Comparison of ENCODE assay signal across 10 cellular contexts in the genomic region with DNA sequence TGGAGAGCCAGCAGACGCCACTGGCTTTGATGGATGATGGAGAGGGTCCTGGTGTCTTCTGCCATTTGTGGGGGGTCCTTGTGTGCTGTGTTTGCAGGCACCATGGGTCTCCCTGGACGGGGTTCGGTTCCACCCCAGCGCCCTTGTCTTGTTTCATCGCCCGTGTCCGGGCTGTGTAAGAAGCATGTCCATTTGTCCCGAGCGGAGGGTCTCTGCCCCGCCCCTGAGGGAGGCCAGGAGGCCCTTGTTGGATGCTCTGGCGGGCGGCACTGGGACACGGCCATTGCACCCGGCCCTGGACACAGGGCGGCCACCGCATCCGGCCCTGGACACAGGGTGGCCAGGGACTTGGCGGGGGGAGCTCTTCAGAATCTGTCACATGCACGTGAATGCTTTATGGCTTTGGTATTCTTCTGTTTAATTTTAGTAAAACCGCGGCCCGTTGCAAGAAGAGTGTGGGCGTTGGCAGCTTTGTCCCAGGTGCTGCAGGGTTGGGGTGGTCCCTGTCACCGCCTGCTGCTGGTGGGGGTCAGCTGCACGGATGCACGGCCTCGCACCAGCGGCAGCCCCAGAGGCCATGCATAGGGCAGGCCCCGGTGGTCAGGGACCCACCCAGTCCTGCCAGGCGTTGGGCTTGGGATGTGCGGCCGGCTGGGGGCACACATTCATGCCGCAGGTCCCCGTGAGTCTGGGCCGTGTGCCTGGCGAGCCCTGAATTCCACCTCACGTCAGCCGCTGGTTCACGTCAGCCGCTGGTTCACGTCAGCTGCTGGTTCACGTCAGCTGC. TPM values are rescaled to one million over a fixed set of nuclear protein-coding genes. Genes with fewer than 3 reads are reported as not detected.
DNase-seq lines count a peak whose midpoint lies in the region; ATAC-seq, FAIRE-seq and TF ChIP-seq lines count a peak whose summit lies in the region.
"Had no signal": no experiment of that assay in that cellular context is flagged by ENCODE, and none has a peak within 500 bp of the region (broad histone marks: within the 10 kb centered on the region; RNA-seq: fewer than 3 reads in every experiment).

No MANE protein-coding gene starts in this region.

- no peaks in the 10 kb centered on the region for H3K36me3 ChIP-seq in CD8-positive, alpha-beta memory T cell (ENCODE audit: insufficient read depth, low read length)
- H3K36me3 ChIP-seq in K562 (ENCODE audit: control insufficient read depth, insufficient read depth, low read length) (no peaks in the 10 kb centered on the region), osteoblast (ENCODE audit: insufficient read depth, low read length) (no peaks in the 10 kb centered on the region)
- H3K36me3 ChIP-seq: uterus had no signal

- peak overlapping the region; percentile 50 for H3K4me3 ChIP-seq in CD8-positive, alpha-beta memory T cell (ENCODE audit: low read length)
- H3K4me3 ChIP-seq in K562 (no peak overlapping the region), osteoblast (ENCODE audit: insufficient read depth, low read length) (peak overlapping the region; percentile 42)
- H3K4me3 ChIP-seq: uterus had no signal

- no peak overlapping the region for H2AFZ ChIP-seq in K562 (ENCODE audit: low read depth, low read length)
- H2AFZ ChIP-seq in osteoblast (ENCODE audit: low read length): no peak overlapping the region

- CTCF ChIA-PET in CD8-positive, alpha-beta memory T cell (lab: Charles Lee): interaction anchor here (1.1 to 1.6 kb wide), 3 partner anchors 10 to 86 kb away, joined by 3 to 4 read pairs (median 3); no protein-coding TSS in a partner anchor
- CTCF ChIA-PET in K562 (lab: Yijun Ruan, JAX; ENCODE audit: low intra/inter-chr PET ratio): no interaction called here

- WGBS in K562 (ENCODE audit: insufficient coverage, low coverage, missing lambda C conversion rate): 92% methylated on average over 33 of the region's 42 CpGs

- TF ChIP-seq RAD21 in K562 (CRISPR knock-in tag; conservative IDR thresholded peaks at IDR 0.05 in 1 of 2, IDR thresholded peaks at IDR 0.05 in 1 of 2): no peak

- no peak for DNase-seq in CD8-positive, alpha-beta memory T cell
- DNase-seq in K562 (ENCODE audit: extremely low read depth in 1 of 4, low spot score in 3 of 4) (no peak), osteoblast (ENCODE audit: insufficient read length, low spot score, missing footprints) (peak; percentile 41), NCI-H2196 treated with DMSO at 0.1 percent for 48 hours (lab: John Stamatoyannopoulos, UW; ENCODE audit: unreplicated experiment) (no peak), G401 (ENCODE audit: low spot score) (no peak)
- DNase-seq: uterus had no signal

- FAIRE-seq in K562 (lab: Jason Lieb, UNC): no peak

- H3K4me3 Mint-ChIP-seq in CD8-positive, alpha-beta memory T cell: peak overlapping the region; percentile 80 to 92 (median 87)
- peak overlapping the region in 2 of 4 donors; percentile 70 to 74 for H3K4me3 Mint-ChIP-seq in IgD-negative memory B cell

- no peak for TF ChIP-seq POLR2A in K562 (conservative IDR thresholded peaks at IDR 0.05)

- peak overlapping the region; percentile 46 for H3K27ac ChIP-seq in CD8-positive, alpha-beta memory T cell (ENCODE audit: low read depth, low read length)
- H3K27ac ChIP-seq in K562 (ENCODE audit: extremely low read depth, low read depth, low read length) (peak overlapping the region; percentile 78; the same call in 2 of the 3 replicates), osteoblast (ENCODE audit: low read depth, low read length) (peak overlapping the region; percentile 82)
- H3K27ac ChIP-seq: uterus had no signal

- H3K27me3 ChIP-seq in CD8-positive, alpha-beta memory T cell (ENCODE audit: insufficient read depth, low read length, poor library complexity, severe bottlenecking): no peaks in the 10 kb centered on the region
- H3K27me3 ChIP-seq in K562 (ENCODE audit: control insufficient read depth in 2 of 2, insufficient read depth in 2 of 2, low read length in 2 of 2) (no peaks in the 10 kb centered on the region), osteoblast (ENCODE audit: insufficient read depth, low read length) (no peaks in the 10 kb centered on the region)
- H3K27me3 ChIP-seq: uterus had no signal

- no peaks in the 10 kb centered on the region for H3K9me3 ChIP-seq in CD8-positive, alpha-beta memory T cell (ENCODE audit: low read length)
- H3K9me3 ChIP-seq in K562 (replicated peaks; ENCODE audit: control insufficient read depth, insufficient read depth, low read depth, low read length): no peaks in the 10 kb centered on the region
- H3K9me3 ChIP-seq in osteoblast (ENCODE audit: low read depth, low read length): no peaks in the 10 kb centered on the region
- H3K9me3 ChIP-seq: uterus had no signal

- no peaks in the 10 kb centered on the region for H3K27me3 Mint-ChIP-seq in CD8-positive, alpha-beta memory T cell
- no peaks in the 10 kb centered on the region for H3K27me3 Mint-ChIP-seq in IgD-negative memory B cell

- TF ChIP-seq EP300 in K562 (IDR thresholded peaks at IDR 0.05; ENCODE audit: low read length): no peak

- H3K4me2 ChIP-seq in K562 (ENCODE audit: insufficient read depth, low read length): no peak overlapping the region
- H3K4me2 ChIP-seq in osteoblast (ENCODE audit: insufficient read depth, low read length): peak overlapping the region; percentile 65

- no TSS peak for BruUV-seq in K562 (replicated peaks; lab: Mats Ljungman, UMichigan)

- intact Hi-C loops in K562 (cut with micrococcal nuclease): no loop called here

- H3K79me2 ChIP-seq in K562 (ENCODE audit: control insufficient read depth, insufficient read depth, low read length): peaks cover 34% of the 10 kb centered on the region; the same call in 2 of the 3 replicates
- H3K79me2 ChIP-seq in osteoblast (ENCODE audit: insufficient read depth, low read length): peaks cover 13% of the 10 kb centered on the region

- POLR2A ChIA-PET in CD8-positive, alpha-beta memory T cell (lab: Charles Lee): no interaction called here
- POLR2A ChIA-PET in K562 (lab: Yijun Ruan, JAX): interaction anchor here (0.6 to 0.8 kb wide), 3 partner anchors 12 to 360 kb away, joined by 3 read pairs; no protein-coding TSS in a partner anchor

- in situ Hi-C loops in K562 (cut with MboI): no loop called here
- in situ Hi-C loops in G401 (cut with HindIII; ENCODE audit: low sequenced_read_pairs): no loop called here

- no peak for ATAC-seq in K562
- ATAC-seq in HG03039 (IDR thresholded peaks at IDR 0.05; ENCODE audit: unreplicated experiment): no peak
- ATAC-seq in HG03095 (IDR thresholded peaks at IDR 0.05; ENCODE audit: unreplicated experiment): no peak

- no peaks in the 10 kb centered on the region for H4K20me1 ChIP-seq in K562 (replicated peaks; ENCODE audit: control insufficient read depth, insufficient read depth, low read length)
- H4K20me1 ChIP-seq in osteoblast (ENCODE audit: insufficient read depth, low read length): no peaks in the 10 kb centered on the region

- peaks cover 66 to 74% (median 68%) of the 10 kb centered on the region in 3 donors for H3K4me1 Mint-ChIP-seq in CD8-positive, alpha-beta memory T cell
- H3K4me1 Mint-ChIP-seq in IgD-negative memory B cell: peaks cover 28 to 29% (median 29%) of the 10 kb centered on the region in 3 donors

- H3K9me1 ChIP-seq in K562 (ENCODE audit: control insufficient read depth, insufficient read depth, low read length): peaks cover 5% of the 10 kb centered on the region

- H3K27ac Mint-ChIP-seq in CD8-positive, alpha-beta memory T cell: peak overlapping the region; percentile 95 to 100 (median 98)
- peak overlapping the region; percentile 16 to 94 (median 37) for H3K27ac Mint-ChIP-seq in IgD-negative memory B cell

- H3K9ac ChIP-seq in K562 (ENCODE audit: insufficient read depth in 1 of 2, low read depth in 2 of 2, low read length in 2 of 2): peak overlapping the region; percentile 47 to 51; a peak in 3 of 4 replicates

- TF ChIP-seq CTCF in K562 (IDR thresholded peaks at IDR 0.05 in 2 of 3, conservative IDR thresholded peaks at IDR 0.05 in 1 of 3; ENCODE audit: insufficient read depth in 2 of 3, low read depth in 1 of 3, low read length in 3 of 3) (no peak), osteoblast (IDR thresholded peaks at IDR 0.05; ENCODE audit: extremely low read depth, low read depth, low read length) (no peak)

- no peaks in the 10 kb centered on the region for H3K9me3 Mint-ChIP-seq in CD8-positive, alpha-beta memory T cell
- no peaks in the 10 kb centered on the region for H3K9me3 Mint-ChIP-seq in IgD-negative memory B cell

- H3K36me3 Mint-ChIP-seq in CD8-positive, alpha-beta memory T cell: peaks cover 0 to 3% (median 2%) of the 10 kb centered on the region in 3 donors
- H3K36me3 Mint-ChIP-seq in IgD-negative memory B cell: no peaks in the 10 kb centered on the region

- peaks cover 72% of the 10 kb centered on the region for H3K4me1 ChIP-seq in CD8-positive, alpha-beta memory T cell (ENCODE audit: insufficient read depth, low read length)
- H3K4me1 ChIP-seq in K562 (replicated peaks in 1 of 2; ENCODE audit: control insufficient read depth in 2 of 2, insufficient read depth in 2 of 2, low read length in 2 of 2): peaks cover 39 to 68% of the 10 kb centered on the region in 2 experiments
- peaks cover 24% of the 10 kb centered on the region for H3K4me1 ChIP-seq in osteoblast (ENCODE audit: insufficient read depth, low read length)

TF ChIP-seq in K562, 482 proteins besides CTCF, POLR2A, EP300 and RAD21 (continues in another document):
- TF ChIP-seq PPARD (CRISPR knock-in tag; IDR thresholded peaks at IDR 0.05): no peak
- TF ChIP-seq MTF1 (CRISPR knock-in tag; IDR thresholded peaks at IDR 0.05; ENCODE audit: borderline replicate concordance): no peak
- no peak for TF ChIP-seq CCAR2 (IDR thresholded peaks at IDR 0.05; ENCODE audit: low read depth, low read length)

RNA-seq across cellular contexts. Expression of a gene that starts 21.0 kb away (rescaled TPM):
- not detected for total RNA-seq in CD8-positive, alpha-beta memory T cell
- polyA plus RNA-seq in CD8-positive, alpha-beta memory T cell: not detected
- not detected for polyA plus RNA-seq in IgD-negative memory B cell
- not detected in 2 replicates for total RNA-seq in K562 (2011; cell fraction: chromatin; rRNA removed; ENCODE audit: low replicate concordance)
- not detected in 2 replicates for total RNA-seq in K562 (2011; cell fraction: nucleolus; rRNA removed)
- total RNA-seq in K562 (2011; cell fraction: nucleoplasm; rRNA removed): not detected in 2 replicates
- not detected in 2 replicates for total RNA-seq in K562 (2014; rRNA removed)
- total RNA-seq in K562 (2014; rRNA removed; fragmentation: Illumina TruSeq; extraction: Trizol): not detected in 2 replicates
- not detected in 2 replicates for total RNA-seq in K562 (2015; rRNA removed; fragmentation: Illumina TruSeq; extraction: Trizol)
- total RNA-seq in K562 (2021): not detected in 2 replicates
- polyA plus RNA-seq in K562 (2011; rRNA removed): not detected in 2 replicates
- not detected in 2 replicates for polyA plus RNA-seq in K562 (2011; cell fraction: cytosol; rRNA removed)
- not detected in 2 replicates for polyA plus RNA-seq in K562 (2011; cell fraction: nucleus; rRNA removed)
- 0.07 TPM in 2 replicates for polyA plus RNA-seq in K562 (2012)
- not detected in 2 replicates for polyA plus RNA-seq in K562 (2014; fragmentation: Illumina TruSeq; extraction: Trizol)
- polyA plus RNA-seq in K562 (2014; fragmentation: Nextera tagmentation; extraction: Ambion mirVana): not detected
- not detected in 2 replicates for polyA plus RNA-seq in K562 (2014; rRNA removed)
- polyA minus RNA-seq in K562 (2011; rRNA and poly(A)+ RNA removed): not detected in 2 replicates
- polyA minus RNA-seq in K562 (2011; cell fraction: cytosol; rRNA and poly(A)+ RNA removed): not detected in 2 replicates
- polyA minus RNA-seq in K562 (2011; cell fraction: nucleus; rRNA and poly(A)+ RNA removed): not detected in 2 replicates
- not detected in 2 replicates for total RNA-seq in osteoblast
- total RNA-seq in G401 (2014; rRNA removed; shearing (Covaris generic)): not detected in 2 replicates
- total RNA-seq: LHCN-M2 had no signal
